ENCODE assay signal across 21 cellular contexts in the genomic region with DNA sequence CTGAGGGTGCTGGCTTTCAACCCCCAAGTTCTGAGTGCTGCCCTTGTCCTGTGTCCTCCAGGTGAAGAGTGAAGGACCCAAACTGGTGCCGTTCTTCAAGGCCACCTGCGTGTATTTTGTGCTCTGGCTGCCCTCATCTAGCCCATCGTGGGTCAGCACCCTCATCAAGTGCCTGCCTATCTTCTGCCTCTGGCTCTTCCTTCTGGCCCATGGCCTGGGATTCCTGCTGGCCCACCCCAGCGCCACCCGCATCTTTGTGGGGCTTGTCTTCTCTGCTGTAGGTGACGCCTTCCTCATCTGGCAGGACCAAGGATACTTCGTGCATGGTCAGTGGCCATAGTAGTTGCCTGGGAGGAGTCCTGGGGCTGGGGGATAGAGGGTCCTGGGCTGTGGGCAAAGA. TPM values are rescaled to one million over a fixed set of nuclear protein-coding genes. Genes with fewer than 3 reads are reported as not detected.
A peak's percentile ranks its signal among the peaks of the same experiment; 100 is the strongest.
DNase-seq lines count a peak whose midpoint lies in the region; ATAC-seq and TF ChIP-seq lines count a peak whose summit lies in the region.
"Had no signal": no experiment of that assay in that cellular context is flagged by ENCODE, and none has a peak within 500 bp of the region (broad histone marks: within the 10 kb centered on the region; RNA-seq: fewer than 3 reads in every experiment).

No MANE protein-coding gene starts in this region.

- POLR2A ChIA-PET in CD8-positive, alpha-beta memory T cell (lab: Charles Lee) = no interaction called here

- TF ChIP-seq POLR2A in ovary (IDR thresholded peaks at IDR 0.05) = no peak

- CTCF ChIA-PET in CD8-positive, alpha-beta memory T cell (lab: Charles Lee) = no interaction called here

- H3K4me3 ChIP-seq in CD8-positive, alpha-beta memory T cell (ENCODE audit: low read length) = no peak overlapping the region
- H3K4me3 ChIP-seq in endodermal cell (ENCODE audit: low read length) (no peak overlapping the region), ovary (no peak overlapping the region)
- H3K4me3 ChIP-seq: hepatocyte, upper lobe of left lung had no signal

- no peaks in the 10 kb centered on the region for H3K36me3 ChIP-seq in CD8-positive, alpha-beta memory T cell (ENCODE audit: insufficient read depth, low read length)
- H3K36me3 ChIP-seq in endodermal cell (ENCODE audit: control insufficient read depth, insufficient read depth, low read length) (peaks cover 4% of the 10 kb centered on the region), ovary (no peaks in the 10 kb centered on the region)

- no peak overlapping the region for H3K27ac ChIP-seq in CD8-positive, alpha-beta memory T cell (ENCODE audit: low read depth, low read length)
- H3K27ac ChIP-seq in endodermal cell (ENCODE audit: low read depth, low read length) = no peak overlapping the region
- peak overlapping the region; percentile 100 for H3K27ac ChIP-seq in ovary
- H3K27ac ChIP-seq: hepatocyte had no signal

- intact Hi-C loops in ovary (cut with DNase I) = loop anchor here in 2 of 4 donors (2.0 to 10.0 kb wide), 2 partner anchors 20 to 66 kb away; partner anchors contain the start of gene SPTY2D1 (in 1 of the 2)

- H3K27ac Mint-ChIP-seq in CD8-positive, alpha-beta memory T cell = peak overlapping the region in 3 of 8 donors; percentile 47 to 63 (median 61)
- peak overlapping the region; percentile 83 for H3K27ac Mint-ChIP-seq in T-helper 17 cell
- peak overlapping the region; percentile 61 for H3K27ac Mint-ChIP-seq in endodermal cell
- H3K27ac Mint-ChIP-seq: activated T-cell treated with anti-CD3 and anti-CD28 coated beads, Interleukin-2, amount 50 U/mL, for 24 hours had no signal

- peak overlapping the region in 5 of 7 donors; percentile 25 to 92 (median 71) for H3K4me3 Mint-ChIP-seq in CD8-positive, alpha-beta memory T cell
- H3K4me3 Mint-ChIP-seq in T-helper 17 cell (peak overlapping the region; percentile 45), endodermal cell (no peak overlapping the region)

- no peaks in the 10 kb centered on the region for H3K9me3 ChIP-seq in CD8-positive, alpha-beta memory T cell (ENCODE audit: low read length)
- H3K9me3 ChIP-seq in T-helper 17 cell (ENCODE audit: control insufficient read depth, low read length, poor library complexity, severe bottlenecking) (no peaks in the 10 kb centered on the region), endodermal cell (ENCODE audit: control insufficient read depth, low read length) (no peaks in the 10 kb centered on the region), ovary (no peaks in the 10 kb centered on the region)
- H3K9me3 ChIP-seq: upper lobe of left lung had no signal

- H3K27me3 Mint-ChIP-seq in CD8-positive, alpha-beta memory T cell = peaks cover 0 to 1% of the 10 kb centered on the region in 2 donors
- H3K27me3 Mint-ChIP-seq in T-helper 17 cell = no peaks in the 10 kb centered on the region
- peaks cover 33% of the 10 kb centered on the region for H3K27me3 Mint-ChIP-seq in endodermal cell (ENCODE audit: insufficient read depth)
- H3K27me3 Mint-ChIP-seq: central memory CD8-positive, alpha-beta T cell had no signal

- TF ChIP-seq EP300 in ovary (IDR thresholded peaks at IDR 0.05) = no peak

- H3K4me1 Mint-ChIP-seq in CD8-positive, alpha-beta memory T cell = peaks cover 20 to 31% (median 24%) of the 10 kb centered on the region in 3 donors
- H3K4me1 Mint-ChIP-seq in T-helper 17 cell (peaks cover 25% of the 10 kb centered on the region), endodermal cell (peaks cover 36% of the 10 kb centered on the region)

- H3K36me3 Mint-ChIP-seq in CD8-positive, alpha-beta memory T cell = peaks cover 2 to 4% (median 3%) of the 10 kb centered on the region in 3 donors
- no peaks in the 10 kb centered on the region for H3K36me3 Mint-ChIP-seq in T-helper 17 cell (ENCODE audit: low read depth)
- H3K36me3 Mint-ChIP-seq in endodermal cell (ENCODE audit: low read depth) = peaks cover 7% of the 10 kb centered on the region

- peaks cover 19% of the 10 kb centered on the region for H3K4me1 ChIP-seq in CD8-positive, alpha-beta memory T cell (ENCODE audit: insufficient read depth, low read length)
- H3K4me1 ChIP-seq in endodermal cell (ENCODE audit: control insufficient read depth, insufficient read depth, low read length) (peaks cover 15% of the 10 kb centered on the region), ovary (ENCODE audit: insufficient read depth) (peaks cover 25% of the 10 kb centered on the region)

- no peak overlapping the region for H3K9ac ChIP-seq in endodermal cell (ENCODE audit: extremely low read depth, low read length, poor library complexity, severe bottlenecking)

- no peak for DNase-seq in CD8-positive, alpha-beta memory T cell
- DNase-seq in T-helper 17 cell (no peak), endodermal cell (no peak), ovary (no peak), ecto neural progenitor cell (ENCODE audit: low spot score) (no peak), kidney glomerular epithelial cell (lab: John Stamatoyannopoulos, UW) (no peak), GM19238 (ENCODE audit: insufficient read length, low spot score) (no peak)
- no peak for DNase-seq in central memory CD4-positive, alpha-beta T cell
- DNase-seq: activated CD4-positive, alpha-beta T cell treated with anti-CD3 and anti-CD28 coated beads for 48 hours; activated naive CD4-positive, alpha-beta T cell; activated T-cell treated with anti-CD3 and anti-CD28 coated beads, Interleukin-2, amount 50 U/mL, for 24 hours; effector CD8-positive, alpha-beta T cell; foreskin fibroblast; GDM1; NCI-H524; SHP77 treated with DMSO at 0.1 percent for 48 hours had no signal

- H3K9me3 Mint-ChIP-seq in CD8-positive, alpha-beta memory T cell = no peaks in the 10 kb centered on the region
- H3K9me3 Mint-ChIP-seq in endodermal cell = no peaks in the 10 kb centered on the region
- H3K9me3 Mint-ChIP-seq: activated T-cell treated with anti-CD3 and anti-CD28 coated beads, Interleukin-2, amount 50 U/mL, for 24 hours; central memory CD8-positive, alpha-beta T cell had no signal

- 91 to 98% methylated on average over 7 of the region's 7 CpGs for WGBS in endodermal cell (ENCODE audit: insufficient coverage in 1 of 2, insufficient read length in 1 of 2), 2 experiments
- WGBS in ovary, 3 donors = 87 to 90% (median 90%) methylated on average over 7 of the region's 7 CpGs

- no peak for TF ChIP-seq CTCF in endodermal cell (conservative IDR thresholded peaks at IDR 0.05)
- no peak for TF ChIP-seq CTCF in ovary (IDR thresholded peaks at IDR 0.05)

- ATAC-seq in T-helper 17 cell = no peak
- ATAC-seq: Panc1 had no signal

- no peaks in the 10 kb centered on the region for H3K27me3 ChIP-seq in CD8-positive, alpha-beta memory T cell (ENCODE audit: insufficient read depth, low read length, poor library complexity, severe bottlenecking)
- H3K27me3 ChIP-seq in endodermal cell (ENCODE audit: control insufficient read depth, insufficient read depth, low read length, poor library complexity, severe bottlenecking) (peaks cover 9% of the 10 kb centered on the region), ovary (no peaks in the 10 kb centered on the region)
- H3K27me3 ChIP-seq: hepatocyte, upper lobe of left lung had no signal

RNA-seq across cellular contexts. Expression of gene TMEM86A, which starts 2.3 kb away (rescaled TPM):
- 1 to 10 TPM; 1.0 to 1.3 TPM for total RNA-seq in CD8-positive, alpha-beta memory T cell
- 0.54 TPM for polyA plus RNA-seq in CD8-positive, alpha-beta memory T cell
- total RNA-seq in T-helper 17 cell (1 to 10 TPM; 5.4 to 6.1 TPM), endodermal cell (1 to 10 TPM; 6.2 to 6.9 TPM), ovary (10 to 100 TPM in 5 of 7 donors, 1 to 10 TPM in 2; 8.4 to 18.2 (median 14.9) TPM)
- 2.0 TPM for polyA plus RNA-seq in endodermal cell (2013, experiment 1 of 2)
- 2.1 TPM for polyA plus RNA-seq in endodermal cell (2013, experiment 2 of 2)
- 10 to 100 TPM; 10.2 to 11.5 TPM for polyA plus RNA-seq in ovary

RNA-seq across cellular contexts. Expression of gene IGSF22, which starts 25.1 kb away (rescaled TPM):
- under 1 TPM; 0.20 to 0.33 TPM for total RNA-seq in CD8-positive, alpha-beta memory T cell
- polyA plus RNA-seq in CD8-positive, alpha-beta memory T cell = 6.1 TPM
- total RNA-seq in T-helper 17 cell (1 to 10 TPM; 2.0 to 9.4 TPM), endodermal cell (1 to 10 TPM in 1 of 2 donors, under 1 TPM in 1; 0.22 to 1.6 TPM), ovary (1 to 10 TPM in 5 of 7 donors, under 1 TPM in 1, not detected in 1; 0.11 to 1.5 (median 1.1) TPM)
- not detected for polyA plus RNA-seq in endodermal cell (2013, experiment 1 of 2)
- not detected for polyA plus RNA-seq in endodermal cell (2013, experiment 2 of 2)
- under 1 TPM; 0.13 to 0.24 TPM for polyA plus RNA-seq in ovary
- total RNA-seq: hepatocyte, M059J had no signal
- polyA plus RNA-seq: hepatocyte had no signal

Comparison
In these comparisons a context has a peak if more than half of its experiments do, and no peak if none do; other contexts are left out.
1. H3K27ac ChIP-seq: peak in ovary (2 of 2); none in CD8-positive, alpha-beta memory T cell (single experiment) and endodermal cell (single experiment).